ENCODE assay signal across 21 cellular contexts in the genomic region with DNA sequence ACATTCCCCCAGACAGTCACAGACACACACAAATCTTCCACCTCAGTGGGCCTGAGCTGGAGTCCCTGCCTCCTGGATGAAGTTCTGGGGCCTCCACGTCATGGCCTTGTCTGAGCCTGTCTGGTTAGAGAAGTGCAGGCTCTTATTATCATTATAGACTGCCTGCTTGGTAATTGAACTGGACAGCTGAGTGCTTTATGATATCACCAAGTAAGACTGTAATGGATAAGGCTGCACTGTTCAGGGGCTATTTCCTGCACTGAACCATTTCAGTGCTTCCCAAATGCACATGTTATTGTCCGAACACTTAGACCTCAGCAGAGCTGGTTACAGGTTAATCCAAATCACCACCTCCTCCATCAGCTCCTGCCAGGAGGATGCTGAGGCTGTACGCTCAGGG.
"Had no signal": no experiment of that assay in that cellular context is flagged by ENCODE, and none has a peak within 500 bp of the region (broad histone marks: within the 10 kb centered on the region; RNA-seq: fewer than 3 reads in every experiment).

No MANE protein-coding gene starts in this region.

- H3K36me3 ChIP-seq: breast epithelium, left lung, pancreas, transverse colon had no signal

- H3K4me2 ChIP-seq: smooth muscle cell had no signal

- H3K4me3 ChIP-seq: breast epithelium, left lung, pancreas, smooth muscle cell, transverse colon had no signal

- H3K9me3 ChIP-seq: breast epithelium, left lung, pancreas, transverse colon had no signal

- H3K27me3 ChIP-seq: breast epithelium, left lung, pancreas, transverse colon had no signal

- DNase-seq: activated CD4-positive, alpha-beta memory T cell treated with anti-CD3 and anti-CD28 coated beads, Interleukin-2, amount 10 ng/mL, durations not matched to agents 7 days and 5 days; activated CD4-positive, alpha-beta T cell treated with anti-CD3 and anti-CD28 coated beads for 4 hours; activated CD4-positive, CD25-positive, alpha-beta regulatory T cell; activated effector memory CD4-positive, alpha-beta T cell treated with Interleukin-2 at 50 U/mL for 16 hours; activated naive CD4-positive, alpha-beta T cell treated with anti-CD3 and anti-CD28 coated beads for 36 hours; activated naive CD8-positive, alpha-beta T cell treated with anti-CD3 and anti-CD28 coated beads, Interleukin-2, amount 10 ng/mL, durations not matched to agents 7 days and 5 days; activated T-cell treated with anti-CD3 and anti-CD28 coated beads, Interleukin-2, amount 50 U/mL, for 72 hours; amniotic stem cell; effector CD4-positive, alpha-beta T cell; foreskin fibroblast; left lung; pancreas; stimulated activated CD4-positive, alpha-beta T cell treated with anti-CD3 and anti-CD28 coated beads, Interleukin-15, amount 100 ng/mL, for 24 hours; stimulated activated CD8-positive, alpha-beta memory T cell treated with anti-CD3 and anti-CD28 coated beads, Interleukin-4, amount 100 ng/mL, for 48 hours; stimulated activated naive B cell treated with anti-CD40 and anti-IgM and Interleukin-4, amounts not matched to agents 10 μg/mL and 1 μg/mL and 100 μg/mL, for 72 hours; T1000; transverse colon had no signal

- H3K4me1 ChIP-seq: breast epithelium, pancreas, transverse colon had no signal

- ATAC-seq: activated T-cell treated with anti-CD3 and anti-CD28 coated beads, Interleukin-2, amount 50 U/mL, for 72 hours; left lung; natural killer cell treated with Interleukin-12 subunit alpha and Interleukin-12 subunit beta and Interleukin-15 and Interleukin-18, amount 100 ng/mL, for 72 hours; sciatic nerve; stimulated activated naive B cell treated with anti-CD40 and anti-IgM and Interleukin-4, amounts not matched to agents 10 μg/mL and 1 μg/mL and 100 μg/mL, for 72 hours had no signal

- H3K27ac ChIP-seq: breast epithelium, left lung, pancreas, transverse colon had no signal
